1 cellular context compared by ENCODE assay signal in genomic region chr7:100705753-100706671, GRCh38.
TF ChIP-seq lines count a peak whose summit lies in the region.

POP7 (plus strand) TSS chr7:100706121; CDS start chr7:100706831, 710 bp downstream.

TF ChIP-seq in HepG2, 621 proteins besides CTCF, POLR2A, EP300 and RAD21 (continued from another document and continues in another):
- TF ChIP-seq ZNF276 (CRISPR knock-in tag; IDR thresholded peaks at IDR 0.05; ENCODE audit: low read depth): 0 out of 2 replicates have a peak, but pooled peaks have one; percentile 68
- TF ChIP-seq ZBTB46 (CRISPR knock-in tag; IDR thresholded peaks at IDR 0.05; ENCODE audit: borderline replicate concordance): no peak
- TF ChIP-seq ISL2 (CRISPR knock-in tag; IDR thresholded peaks at IDR 0.05): peak; percentile 4; the same call in 1 of the 2 replicates
- TF ChIP-seq ZNF558 (CRISPR knock-in tag; IDR thresholded peaks at IDR 0.05; ENCODE audit: borderline replicate concordance): peak; percentile 87
- no peak for TF ChIP-seq ZMYM3 (CRISPR knock-in tag; IDR thresholded peaks at IDR 0.05)
- TF ChIP-seq ZBTB26 (CRISPR knock-in tag; IDR thresholded peaks at IDR 0.05; ENCODE audit: borderline replicate concordance): no peak
- TF ChIP-seq E2F5 (CRISPR knock-in tag; conservative IDR thresholded peaks at IDR 0.05): peak; percentile 95
- TF ChIP-seq ZNF280B (CRISPR knock-in tag; IDR thresholded peaks at IDR 0.05; ENCODE audit: borderline replicate concordance): no peak; the same call in 1 of the 2 replicates
- TF ChIP-seq ZNF253 (CRISPR knock-in tag; IDR thresholded peaks at IDR 0.05; ENCODE audit: borderline replicate concordance): no peak
- no peak for TF ChIP-seq FLYWCH1 (CRISPR knock-in tag; IDR thresholded peaks at IDR 0.05)
- TF ChIP-seq RBFOX2 (IDR thresholded peaks at IDR 0.05; ENCODE audit: low read depth, low read length): peak; percentile 93
- TF ChIP-seq ZNF17 (CRISPR knock-in tag; IDR thresholded peaks at IDR 0.05): no peak; the same call in 1 of the 2 replicates
- TF ChIP-seq POGK (CRISPR knock-in tag; conservative IDR thresholded peaks at IDR 0.05): peak; percentile 51
- TF ChIP-seq SMAD9 (CRISPR knock-in tag; IDR thresholded peaks at IDR 0.05): no peak; the same call in 1 of the 2 replicates
- TF ChIP-seq THRA (CRISPR knock-in tag; IDR thresholded peaks at IDR 0.05; ENCODE audit: borderline replicate concordance): no peak; the same call in 1 of the 2 replicates
- TF ChIP-seq PRDM4 (CRISPR knock-in tag; IDR thresholded peaks at IDR 0.05; ENCODE audit: borderline replicate concordance): no peak
- TF ChIP-seq SP140L (CRISPR knock-in tag; IDR thresholded peaks at IDR 0.05; ENCODE audit: borderline replicate concordance): no peak
- TF ChIP-seq ZNF280D (CRISPR knock-in tag; IDR thresholded peaks at IDR 0.05): no peak
- no peak for TF ChIP-seq SP2 (CRISPR knock-in tag; IDR thresholded peaks at IDR 0.05)
- TF ChIP-seq ZNF83 (CRISPR knock-in tag; IDR thresholded peaks at IDR 0.05; ENCODE audit: borderline replicate concordance): 0 out of 2 replicates have a peak, but pooled peaks have one; percentile 51
- TF ChIP-seq HMG20A (CRISPR knock-in tag; IDR thresholded peaks at IDR 0.05; ENCODE audit: borderline replicate concordance): no peak; the same call in 1 of the 2 replicates
- TF ChIP-seq ZNF724P (CRISPR knock-in tag; IDR thresholded peaks at IDR 0.05; ENCODE audit: borderline replicate concordance): no peak; the same call in 1 of the 2 replicates
- no peak for TF ChIP-seq ZNF256 (CRISPR knock-in tag; conservative IDR thresholded peaks at IDR 0.05)
- no peak; the same call in 1 of the 2 replicates for TF ChIP-seq ZNF143 (CRISPR knock-in tag; IDR thresholded peaks at IDR 0.05)
- TF ChIP-seq XBP1 (CRISPR knock-in tag; IDR thresholded peaks at IDR 0.05): no peak
- TF ChIP-seq ZHX1 (CRISPR knock-in tag; IDR thresholded peaks at IDR 0.05; ENCODE audit: low read depth): no peak
- TF ChIP-seq GABPA (IDR thresholded peaks at IDR 0.05; ENCODE audit: low read depth, low read length): peak; percentile 27; the same call in 1 of the 2 replicates
- peak; percentile 83 for TF ChIP-seq GABPA (CRISPR knock-in tag; IDR thresholded peaks at IDR 0.05; ENCODE audit: low read depth)
- peak; percentile 23; the same call in 1 of the 2 replicates for TF ChIP-seq ZSCAN31 (CRISPR knock-in tag; IDR thresholded peaks at IDR 0.05; ENCODE audit: low read depth)
- no peak for TF ChIP-seq ZBTB34 (CRISPR knock-in tag; IDR thresholded peaks at IDR 0.05)
- peak; percentile 41; the same call in 1 of the 2 replicates for TF ChIP-seq NFYC (CRISPR knock-in tag; IDR thresholded peaks at IDR 0.05)
- TF ChIP-seq ZNF883 (CRISPR knock-in tag; IDR thresholded peaks at IDR 0.05; ENCODE audit: not compliant biosample characterization): peak; percentile 13
